Comparison of ENCODE assay signal across 8 cellular contexts in the genomic region with DNA sequence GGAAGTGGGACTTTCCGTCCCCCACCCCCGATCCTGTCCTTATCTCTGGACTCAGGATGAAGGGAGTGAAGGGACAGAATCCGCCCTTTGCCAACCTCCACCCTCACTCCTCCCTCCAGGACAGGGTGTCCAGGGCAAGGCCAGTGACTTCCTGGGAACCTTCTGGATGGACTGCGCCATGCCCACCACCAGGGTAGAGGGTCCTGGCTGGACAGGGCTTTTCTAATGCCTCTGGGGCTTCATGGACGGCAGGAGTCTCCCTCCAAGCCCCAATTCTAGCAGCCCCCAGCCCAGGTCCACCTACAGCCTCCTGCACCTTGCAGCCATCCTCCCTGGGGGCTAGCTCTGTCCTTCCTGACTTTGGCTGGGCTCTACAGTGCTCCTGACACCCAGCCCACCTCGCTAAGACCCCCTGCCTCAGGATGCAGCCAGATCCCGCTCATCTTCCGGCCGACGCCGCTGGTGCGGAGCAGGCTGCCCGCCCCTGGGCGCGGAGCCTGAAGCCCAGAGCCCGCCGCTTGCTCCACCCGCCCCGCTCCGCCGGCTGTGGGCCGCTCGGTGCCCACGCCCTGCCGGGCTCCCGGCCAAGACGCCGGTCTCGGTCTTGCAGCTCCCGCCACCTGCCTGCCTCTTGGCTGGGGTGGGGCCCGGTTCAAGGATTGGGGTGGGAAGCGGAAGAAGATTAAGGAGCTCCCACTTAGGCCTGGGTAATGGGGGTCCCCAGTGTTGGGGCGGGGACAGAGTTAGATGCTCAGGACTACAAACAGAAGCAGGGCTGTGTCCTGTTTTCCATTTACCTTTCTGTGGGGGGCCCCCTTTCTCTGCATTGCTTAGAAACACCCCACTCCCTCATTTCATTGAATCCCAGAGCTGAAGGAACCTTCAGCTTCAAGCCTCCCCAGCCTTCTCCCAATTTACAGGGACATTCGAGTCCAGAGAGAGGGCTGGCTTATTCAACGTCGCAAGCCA.
A peak's percentile ranks its signal among the peaks of the same experiment; 100 is the strongest.
DNase-seq lines count a peak whose midpoint lies in the region; ATAC-seq lines count a peak whose summit lies in the region.

No MANE protein-coding gene starts in this region.

- H3K27me3 Mint-ChIP-seq in dendritic cell treated with granulocyte-macrophage colony-stimulating factor and Interleukin-4, amounts not matched to agents 40 ng/mL and 50 ng/mL, for 4 days = peaks cover 53% of the 10 kb centered on the region
- H3K27me3 Mint-ChIP-seq in naive thymus-derived CD8-positive, alpha-beta T cell = peaks cover 0 to 17% (median 10%) of the 10 kb centered on the region in 5 donors

- peak overlapping the region; percentile 32 for H3K4me3 Mint-ChIP-seq in dendritic cell treated with granulocyte-macrophage colony-stimulating factor and Interleukin-4, amounts not matched to agents 40 ng/mL and 50 ng/mL, for 4 days
- peak overlapping the region in 8 of 10 donors; percentile 54 to 86 (median 68) for H3K4me3 Mint-ChIP-seq in naive thymus-derived CD8-positive, alpha-beta T cell

- H3K9me3 Mint-ChIP-seq in dendritic cell treated with granulocyte-macrophage colony-stimulating factor and Interleukin-4, amounts not matched to agents 40 ng/mL and 50 ng/mL, for 4 days = no peaks in the 10 kb centered on the region
- no peaks in the 10 kb centered on the region for H3K9me3 Mint-ChIP-seq in naive thymus-derived CD8-positive, alpha-beta T cell

- peak; percentile 69 for DNase-seq in NCI-H1436 (lab: John Stamatoyannopoulos, UW)
- DNase-seq in NCI-H1436 treated with DMSO at 0.1 percent for 48 hours (lab: John Stamatoyannopoulos, UW) = no peak
- peak; percentile 91 for DNase-seq in NCI-H69 (lab: John Stamatoyannopoulos, UW)
- peak in 4 of 10 donors; percentile 33 to 41 (median 38) for DNase-seq in naive thymus-derived CD8-positive, alpha-beta T cell
- DNase-seq in iPS-NIHi7 (ENCODE audit: extremely low spot score) = no peak
- no peak for DNase-seq in DMS153 (lab: John Stamatoyannopoulos, UW)

- intact Hi-C loops in dendritic cell treated with granulocyte-macrophage colony-stimulating factor and Interleukin-4, amounts not matched to agents 40 ng/mL and 50 ng/mL, for 4 days (cut with micrococcal nuclease) = no loop called here

- no peaks in the 10 kb centered on the region for H3K36me3 Mint-ChIP-seq in dendritic cell treated with granulocyte-macrophage colony-stimulating factor and Interleukin-4, amounts not matched to agents 40 ng/mL and 50 ng/mL, for 4 days (ENCODE audit: low read depth)
- H3K36me3 Mint-ChIP-seq in naive thymus-derived CD8-positive, alpha-beta T cell = no peaks in the 10 kb centered on the region

- POLR2A ChIA-PET in naive thymus-derived CD8-positive, alpha-beta T cell (lab: Charles Lee) = interaction anchor here (1.1 to 1.8 kb wide), 4 partner anchors 11 to 125 kb away, joined by 3 to 4 read pairs (median 3); a partner anchor contains a TSS

- H3K4me1 Mint-ChIP-seq in dendritic cell treated with granulocyte-macrophage colony-stimulating factor and Interleukin-4, amounts not matched to agents 40 ng/mL and 50 ng/mL, for 4 days (ENCODE audit: low read depth) = peaks cover 39% of the 10 kb centered on the region
- H3K4me1 Mint-ChIP-seq in naive thymus-derived CD8-positive, alpha-beta T cell = peaks cover 34 to 47% (median 41%) of the 10 kb centered on the region in 4 donors

- peak overlapping the region; percentile 39 for H3K27ac Mint-ChIP-seq in dendritic cell treated with granulocyte-macrophage colony-stimulating factor and Interleukin-4, amounts not matched to agents 40 ng/mL and 50 ng/mL, for 4 days
- H3K27ac Mint-ChIP-seq in naive thymus-derived CD8-positive, alpha-beta T cell = peak overlapping the region in 2 of 10 donors; percentile 51 to 71

- peak; percentile 69 to 86 for ATAC-seq in naive thymus-derived CD8-positive, alpha-beta T cell
- no peak for ATAC-seq in GM21717 (IDR thresholded peaks at IDR 0.05; ENCODE audit: unreplicated experiment)

Comparison
In these comparisons a context has a peak if more than half of its experiments do, and no peak if none do; other contexts are left out.
1. DNase-seq: peak in NCI-H1436 (single experiment) and NCI-H69 (single experiment); none in NCI-H1436 treated with DMSO at 0.1 percent for 48 hours (single experiment), iPS-NIHi7 (single experiment) and DMS153 (single experiment).